Comparison of ENCODE assay signal across 11 cellular contexts in genomic region chr2:66553370-66553769, GRCh38.
DNase-seq lines count a peak whose midpoint lies in the region; ATAC-seq, FAIRE-seq and TF ChIP-seq lines count a peak whose summit lies in the region.
"Had no signal": no experiment of that assay in that cellular context is flagged by ENCODE, and none has a peak within 500 bp of the region (broad histone marks: within the 10 kb centered on the region; RNA-seq: fewer than 3 reads in every experiment).

No MANE protein-coding gene starts in this region.

- no peaks in the 10 kb centered on the region for H4K20me1 ChIP-seq in HepG2 (ENCODE audit: insufficient read depth, low read length)

- H3K4me3 ChIP-seq in adipocyte (ENCODE audit: low read length), result no peak overlapping the region
- H3K4me3 ChIP-seq in HepG2 (replicated peaks in 1 of 3; ENCODE audit: insufficient read depth in 1 of 3, low read depth in 2 of 3, low read length in 3 of 3), result no peak overlapping the region
- no peak overlapping the region for H3K4me3 ChIP-seq in aorta (ENCODE audit: low read length in 2 of 2)
- H3K4me3 ChIP-seq: mucosa of descending colon, Peyer's patch had no signal

- H3K9me3 Mint-ChIP-seq in activated T-helper 1 cell treated with anti-CD3 and anti-CD28 coated beads, Interleukin-12 subunit alpha, Interleukin-12 subunit beta, Interleukin-2, Interleukin-4 antibody, amounts not matched to agents 30 ng/mL and 10 ng/mL and 1 ng/mL, durations not matched to agents 14 hours and 24 hours and 36 hours, result no peaks in the 10 kb centered on the region

- ATAC-seq in Right ventricle myocardium superior (ENCODE audit: poor library complexity), result peak; percentile 20
- no peak for ATAC-seq in HepG2
- no peak for ATAC-seq in aorta (ENCODE audit: low FRiP score)
- ATAC-seq: mucosa of descending colon had no signal

- H3K36me3 Mint-ChIP-seq in activated T-helper 1 cell treated with anti-CD3 and anti-CD28 coated beads, Interleukin-12 subunit alpha, Interleukin-12 subunit beta, Interleukin-2, Interleukin-4 antibody, amounts not matched to agents 30 ng/mL and 10 ng/mL and 1 ng/mL, durations not matched to agents 14 hours and 24 hours and 36 hours (ENCODE audit: low read depth), result no peaks in the 10 kb centered on the region

- no peak for FAIRE-seq in HepG2 (lab: Jason Lieb, UNC)

- no peak overlapping the region for H3K4me2 ChIP-seq in HepG2 (ENCODE audit: low read depth, low read length)

- H3K27ac ChIP-seq in HepG2 (ENCODE audit: extremely low read length, insufficient read depth, low read length), result no peak overlapping the region
- H3K27ac ChIP-seq in aorta (ENCODE audit: low read depth in 1 of 2, low read length in 2 of 2), result peak overlapping the region in 1 of 2 donors; percentile 85
- H3K27ac ChIP-seq: Peyer's patch had no signal

- POLR2A ChIA-PET in HepG2 (lab: Yijun Ruan, JAX), result no interaction called here

- WGBS in HepG2 (ENCODE audit: low lambda C conversion rate), result 79% methylated on average over 4 of the region's 4 CpGs
- WGBS in aorta, 2 donors, result 5 to 11% methylated on average over 4 of the region's 4 CpGs

- TF ChIP-seq RAD21 in HepG2 (CRISPR knock-in tag; IDR thresholded peaks at IDR 0.05), result no peak

- intact Hi-C loops in Right ventricle myocardium superior (cut with DNase I) (no loop called here), cardiac septum (cut with DNase I) (no loop called here), HepG2 (cut with micrococcal nuclease; ENCODE audit: unreplicated experiment) (no loop called here), aorta (cut with DNase I) (no loop called here)
- intact Hi-C loops in activated T-helper 1 cell treated with anti-CD3 and anti-CD28 coated beads, Interleukin-12 subunit alpha, Interleukin-12 subunit beta, Interleukin-2, Interleukin-4 antibody, amounts not matched to agents 30 ng/mL and 10 ng/mL and 1 ng/mL, durations not matched to agents 14 hours and 24 hours and 36 hours (cut with micrococcal nuclease), result no loop called here

- CTCF ChIA-PET in HepG2 (lab: Yijun Ruan, JAX; ENCODE audit: low intra/inter-chr PET ratio, low total read pairs), result no interaction called here

- no peak for TF ChIP-seq EP300 in HepG2 (IDR thresholded peaks at IDR 0.05; ENCODE audit: low read depth in 2 of 2, low read length in 2 of 2)
- no peak for TF ChIP-seq EP300 in HepG2 (CRISPR knock-in tag; IDR thresholded peaks at IDR 0.05; ENCODE audit: borderline replicate concordance)

- no peaks in the 10 kb centered on the region for H3K4me1 Mint-ChIP-seq in activated T-helper 1 cell treated with anti-CD3 and anti-CD28 coated beads, Interleukin-12 subunit alpha, Interleukin-12 subunit beta, Interleukin-2, Interleukin-4 antibody, amounts not matched to agents 30 ng/mL and 10 ng/mL and 1 ng/mL, durations not matched to agents 14 hours and 24 hours and 36 hours (ENCODE audit: low read depth)

- peaks cover 10% of the 10 kb centered on the region for H3K27me3 Mint-ChIP-seq in activated T-helper 1 cell treated with anti-CD3 and anti-CD28 coated beads, Interleukin-12 subunit alpha, Interleukin-12 subunit beta, Interleukin-2, Interleukin-4 antibody, amounts not matched to agents 30 ng/mL and 10 ng/mL and 1 ng/mL, durations not matched to agents 14 hours and 24 hours and 36 hours (ENCODE audit: insufficient read depth)

- H3K9ac ChIP-seq in adipocyte (ENCODE audit: low read length) (no peak overlapping the region), HepG2 (ENCODE audit: insufficient read depth, low read depth, low read length) (no peak overlapping the region)

- no peak for TF ChIP-seq CTCF in HepG2 (CRISPR knock-in tag; IDR thresholded peaks at IDR 0.05)

- no peak overlapping the region for H3K4me3 Mint-ChIP-seq in activated T-helper 1 cell treated with anti-CD3 and anti-CD28 coated beads, Interleukin-12 subunit alpha, Interleukin-12 subunit beta, Interleukin-2, Interleukin-4 antibody, amounts not matched to agents 30 ng/mL and 10 ng/mL and 1 ng/mL, durations not matched to agents 14 hours and 24 hours and 36 hours

- peak; percentile 81 for DNase-seq in Right ventricle myocardium superior
- DNase-seq in cardiac septum (ENCODE audit: low spot score), result no peak
- peak; percentile 15 for DNase-seq in adipocyte (ENCODE audit: low read depth)
- DNase-seq in HepG2 (ENCODE audit: low spot score), result no peak
- DNase-seq in aorta, result peak; percentile 69 to 90
- DNase-seq in OCI-M2 (lab: John Stamatoyannopoulos, UW; ENCODE audit: unreplicated experiment), result no peak
- DNase-seq in activated T-helper 1 cell treated with anti-CD3 and anti-CD28 coated beads, Interleukin-12 subunit alpha, Interleukin-12 subunit beta, Interleukin-2, Interleukin-4 antibody, amounts not matched to agents 30 ng/mL and 10 ng/mL and 1 ng/mL, durations not matched to agents 14 hours and 24 hours and 36 hours (ENCODE audit: low spot score), result no peak
- no peak for DNase-seq in activated CD4-positive, alpha-beta T cell treated with anti-CD3 and anti-CD28 coated beads for 4 hours
- DNase-seq: effector memory CD4-positive, alpha-beta T cell; mucosa of descending colon; Peyer's patch had no signal

- H3K4me1 ChIP-seq in adipocyte (ENCODE audit: control insufficient read depth, insufficient read depth, low read length) (peaks cover 27% of the 10 kb centered on the region), HepG2 (ENCODE audit: insufficient read depth, low read length) (no peaks in the 10 kb centered on the region), aorta (ENCODE audit: control insufficient read depth in 1 of 2, insufficient read depth in 2 of 2, low read length in 2 of 2) (peaks cover 0 to 9% of the 10 kb centered on the region in 2 donors)

- H2AFZ ChIP-seq in HepG2 (ENCODE audit: low read length), result no peak overlapping the region

- BruUV-seq in HepG2 (replicated peaks; lab: Mats Ljungman, UMichigan), result no TSS peak

- H3K27ac Mint-ChIP-seq in activated T-helper 1 cell treated with anti-CD3 and anti-CD28 coated beads, Interleukin-12 subunit alpha, Interleukin-12 subunit beta, Interleukin-2, Interleukin-4 antibody, amounts not matched to agents 30 ng/mL and 10 ng/mL and 1 ng/mL, durations not matched to agents 14 hours and 24 hours and 36 hours, result no peak overlapping the region

- H3K27me3 ChIP-seq in adipocyte (replicated peaks; ENCODE audit: control insufficient read depth, insufficient read depth, low read length), result no peaks in the 10 kb centered on the region
- no peaks in the 10 kb centered on the region for H3K27me3 ChIP-seq in HepG2 (ENCODE audit: control insufficient read depth in 1 of 2, insufficient read depth in 2 of 2, low read length in 2 of 2)
- no peaks in the 10 kb centered on the region for H3K27me3 ChIP-seq in aorta (ENCODE audit: control insufficient read depth in 1 of 2, insufficient read depth in 2 of 2, low read length in 1 of 2)
- H3K27me3 ChIP-seq: Peyer's patch had no signal

- in situ Hi-C loops in HepG2 (cut with HindIII; ENCODE audit: extremely low pct_ligation_motif_present, low pct_unique_long_range_greater_than_20kb), result no loop called here

- H3K36me3 ChIP-seq in adipocyte (ENCODE audit: control insufficient read depth, insufficient read depth, low read length, severe bottlenecking) (peaks cover 3% of the 10 kb centered on the region), HepG2 (replicated peaks in 1 of 2; ENCODE audit: control insufficient read depth in 1 of 2, insufficient read depth in 2 of 2, low read length in 2 of 2) (no peaks in the 10 kb centered on the region), aorta (ENCODE audit: control insufficient read depth in 1 of 2, insufficient read depth in 2 of 2, low read length in 1 of 2) (peaks cover 0 to 2% of the 10 kb centered on the region in 2 donors)
- H3K36me3 ChIP-seq: Peyer's patch had no signal

- no peaks in the 10 kb centered on the region for H3K79me2 ChIP-seq in HepG2 (ENCODE audit: insufficient read depth, low read length)

- no peaks in the 10 kb centered on the region for H3K9me3 ChIP-seq in adipocyte (ENCODE audit: control insufficient read depth, low read length)
- H3K9me3 ChIP-seq in HepG2 (ENCODE audit: low read length), result no peaks in the 10 kb centered on the region
- no peaks in the 10 kb centered on the region for H3K9me3 ChIP-seq in aorta (ENCODE audit: control insufficient read depth, low read length)
- H3K9me3 ChIP-seq: mucosa of descending colon, Peyer's patch had no signal

- TF ChIP-seq POLR2A in HepG2 (IDR thresholded peaks at IDR 0.05; ENCODE audit: insufficient read depth in 1 of 2, low read depth in 2 of 2, low read length in 2 of 2), result no peak

TF ChIP-seq in HepG2, 621 proteins besides CTCF, POLR2A, EP300 and RAD21:
- TF ChIP-seq GLMP (CRISPR knock-in tag; IDR thresholded peaks at IDR 0.05; ENCODE audit: borderline replicate concordance) (no peak), PRDM4 (CRISPR knock-in tag; IDR thresholded peaks at IDR 0.05; ENCODE audit: borderline replicate concordance) (no peak), MAFF (IDR thresholded peaks at IDR 0.05; ENCODE audit: low read depth, low read length) (peak; percentile 81), MAFK (conservative IDR thresholded peaks at IDR 0.05 in 1 of 2, IDR thresholded peaks at IDR 0.05 in 1 of 2; ENCODE audit: low read length in 2 of 2) (peak; percentile 78 to 81)

Comparison
In these comparisons a context has a peak if more than half of its experiments do, and no peak if none do; other contexts are left out.
1. DNase-seq: peak in Right ventricle myocardium superior (single experiment), adipocyte (single experiment) and aorta (2 of 2); none in cardiac septum (single experiment), HepG2 (single experiment), OCI-M2 (single experiment), activated T-helper 1 cell treated with anti-CD3 and anti-CD28 coated beads, Interleukin-12 subunit alpha, Interleukin-12 subunit beta, Interleukin-2, Interleukin-4 antibody, amounts not matched to agents 30 ng/mL and 10 ng/mL and 1 ng/mL, durations not matched to agents 14 hours and 24 hours and 36 hours (single experiment) and activated CD4-positive, alpha-beta T cell treated with anti-CD3 and anti-CD28 coated beads for 4 hours (0 of 2).